ENCODE assay signal across 8 cellular contexts in genomic region chr11:1310315-1310687, GRCh38. TPM values are rescaled to one million over a fixed set of nuclear protein-coding genes. Genes with fewer than 3 reads are reported as not detected.
DNase-seq lines count a peak whose midpoint lies in the region; ATAC-seq, FAIRE-seq and TF ChIP-seq lines count a peak whose summit lies in the region.

No MANE protein-coding gene starts in this region.

- CTCF ChIA-PET in A549 (lab: Yijun Ruan, JAX): interaction anchor here (1.1 kb wide), 1 partner anchor 10 kb away, joined by 3 read pairs; no protein-coding TSS in a partner anchor

- no peak for FAIRE-seq in A549 (lab: Jason Lieb, UNC)

- H3K27ac ChIP-seq in A549: peak overlapping the region; percentile 88 to 91
- peak overlapping the region; percentile 94 to 96 for H3K27ac ChIP-seq in breast epithelium
- no peak overlapping the region for H3K27ac ChIP-seq in mesodermal cell (ENCODE audit: low read depth, low read length, severe bottlenecking)

- H3K4me2 ChIP-seq in A549: peak overlapping the region; percentile 95

- POLR2A ChIA-PET in A549 (lab: Yijun Ruan, JAX): interaction anchor here (1.6 kb wide), 1 partner anchor 72 kb away, joined by 7 read pairs; no protein-coding TSS in a partner anchor

- DNase-seq in A549 (ENCODE audit: low read depth in 1 of 2, low spot score in 1 of 2) (no peak), breast epithelium (ENCODE audit: low spot score in 2 of 2) (no peak), SKM-1 treated with dmso at 0.1 percent for 144 hours (lab: John Stamatoyannopoulos, UW; ENCODE audit: unreplicated experiment) (no peak)
- no peak for DNase-seq in Jurkat, Clone E6-1 (ENCODE audit: low read depth, low spot score)

- H3K4me1 ChIP-seq in A549 (peaks cover 16% of the 10 kb centered on the region), breast epithelium (peaks cover 7 to 17% of the 10 kb centered on the region in 2 donors), mesodermal cell (ENCODE audit: control insufficient read depth, insufficient read depth, low read length, poor library complexity, severe bottlenecking) (peaks cover 6% of the 10 kb centered on the region)

- H3K36me3 ChIP-seq in breast epithelium: no peaks in the 10 kb centered on the region
- peaks cover 20% of the 10 kb centered on the region for H3K36me3 ChIP-seq in mesodermal cell (ENCODE audit: control insufficient read depth, insufficient read depth, low read length)

- H3K4me3 ChIP-seq in A549: peak overlapping the region; percentile 93
- H3K4me3 ChIP-seq in Jurkat, Clone E6-1 (ENCODE audit: low read length): peak overlapping the region; percentile 75
- peak overlapping the region; percentile 88 to 97 (median 92) for H3K4me3 ChIP-seq in breast epithelium
- H3K4me3 ChIP-seq in mesodermal cell (ENCODE audit: extremely low read depth, insufficient read depth, low read length, poor library complexity, severe bottlenecking): peak overlapping the region; percentile 71

- no peak for TF ChIP-seq RAD21 in A549 (conservative IDR thresholded peaks at IDR 0.05 in 1 of 2, IDR thresholded peaks at IDR 0.05 in 1 of 2)

- WGBS in A549 (ENCODE audit: missing lambda C conversion rate): 95% methylated on average over 18 of the region's 18 CpGs
- WGBS in mesodermal cell (ENCODE audit: insufficient coverage in 2 of 2), 2 experiments: 91 to 93% methylated on average over 18 of the region's 18 CpGs

- no peak for ATAC-seq in A549
- ATAC-seq in GM21528 (IDR thresholded peaks at IDR 0.05; ENCODE audit: low FRiP score, unreplicated experiment): no peak
- no peak for ATAC-seq in HG02571 (IDR thresholded peaks at IDR 0.05; ENCODE audit: unreplicated experiment)
- ATAC-seq in GM21367 (IDR thresholded peaks at IDR 0.05; ENCODE audit: unreplicated experiment): no peak

- TF ChIP-seq POLR2A in A549 (IDR thresholded peaks at IDR 0.05; ENCODE audit: low read length) (no peak), breast epithelium (IDR thresholded peaks at IDR 0.05) (no peak)

- TF ChIP-seq CTCF in A549 (IDR thresholded peaks at IDR 0.05) (no peak), breast epithelium (IDR thresholded peaks at IDR 0.05) (no peak)

- TF ChIP-seq EP300 in A549 (IDR thresholded peaks at IDR 0.05): no peak

- intact Hi-C loops in breast epithelium (cut with DNase I; ENCODE audit: low total_unique reads): no loop called here

- H3K27me3 ChIP-seq in breast epithelium: no peaks in the 10 kb centered on the region

- H3K9me3 ChIP-seq in A549: peaks cover 16% of the 10 kb centered on the region; the same call in 1 of the 3 replicates
- H3K9me3 ChIP-seq in breast epithelium: peaks cover 0 to 3% of the 10 kb centered on the region in 2 donors
- peaks cover 26% of the 10 kb centered on the region for H3K9me3 ChIP-seq in mesodermal cell (ENCODE audit: control insufficient read depth, low read length)

TF ChIP-seq in A549, 52 proteins besides CTCF, POLR2A, EP300 and RAD21:
- no peak for TF ChIP-seq KDM1A (IDR thresholded peaks at IDR 0.05; ENCODE audit: low read depth)
- no peak for TF ChIP-seq BHLHE40 (IDR thresholded peaks at IDR 0.05; ENCODE audit: low read depth, low read length)
- TF ChIP-seq JUN (IDR thresholded peaks at IDR 0.05): no peak
- TF ChIP-seq HMGXB4 (CRISPR knock-in tag; IDR thresholded peaks at IDR 0.05; ENCODE audit: borderline replicate concordance): no peak
- no peak for TF ChIP-seq NPAS2 (CRISPR knock-in tag; IDR thresholded peaks at IDR 0.05; ENCODE audit: borderline replicate concordance)
- TF ChIP-seq EHF (CRISPR knock-in tag; IDR thresholded peaks at IDR 0.05): no peak
- no peak for TF ChIP-seq JUNB (IDR thresholded peaks at IDR 0.05)
- TF ChIP-seq, protein P1, sequence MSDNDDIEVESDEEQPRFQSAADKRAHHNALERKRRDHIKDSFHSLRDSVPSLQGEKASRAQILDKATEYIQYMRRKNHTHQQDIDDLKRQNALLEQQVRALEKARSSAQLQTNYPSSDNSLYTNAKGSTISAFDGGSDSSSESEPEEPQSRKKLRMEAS (IDR thresholded peaks at IDR 0.05): no peak
- TF ChIP-seq, protein P2, sequence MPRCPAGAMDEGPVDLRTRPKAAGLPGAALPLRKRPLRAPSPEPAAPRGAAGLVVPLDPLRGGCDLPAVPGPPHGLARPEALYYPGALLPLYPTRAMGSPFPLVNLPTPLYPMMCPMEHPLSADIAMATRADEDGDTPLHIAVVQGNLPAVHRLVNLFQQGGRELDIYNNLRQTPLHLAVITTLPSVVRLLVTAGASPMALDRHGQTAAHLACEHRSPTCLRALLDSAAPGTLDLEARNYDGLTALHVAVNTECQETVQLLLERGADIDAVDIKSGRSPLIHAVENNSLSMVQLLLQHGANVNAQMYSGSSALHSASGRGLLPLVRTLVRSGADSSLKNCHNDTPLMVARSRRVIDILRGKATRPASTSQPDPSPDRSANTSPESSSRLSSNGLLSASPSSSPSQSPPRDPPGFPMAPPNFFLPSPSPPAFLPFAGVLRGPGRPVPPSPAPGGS (IDR thresholded peaks at IDR 0.05): no peak
- no peak for TF ChIP-seq HDAC2 (IDR thresholded peaks at IDR 0.05)

RNA-seq across cellular contexts. Expression of gene TOLLIP, which starts 0.9 kb away (rescaled TPM):
- 26.5 and 26.9 TPM in 2 replicates for polyA plus RNA-seq in A549 (2011; rRNA removed)
- polyA plus RNA-seq in A549 (2012; cell fraction: cytosol; rRNA removed): 62.4 and 72.9 TPM in 2 replicates
- 59.6 and 76.1 TPM in 2 replicates for polyA plus RNA-seq in A549 (2012; cell fraction: nucleus; rRNA removed)
- 31.5 to 37.9 TPM (median 33.8 TPM) in 3 replicates for polyA plus RNA-seq in A549 (2017; fragmentation: RNase III; extraction: RNeasy Plus Mini Kit Qiagen cat#74134 plus additional on column Dnase treatment)
- polyA minus RNA-seq in A549 (2011; rRNA and poly(A)+ RNA removed): 25.7 and 44.5 TPM in 2 replicates
- polyA plus RNA-seq in Jurkat, Clone E6-1 (2012; ENCODE audit: insufficient read depth, insufficient read length): 34.6 TPM
- 10 to 100 TPM; 32.8 to 47.2 (median 41.0) TPM for total RNA-seq in breast epithelium
- 28.2 TPM for polyA plus RNA-seq in mesodermal cell (2013, experiment 1 of 2)
- polyA plus RNA-seq in mesodermal cell (2013, experiment 2 of 2): 16.8 TPM
